Comparison of ENCODE assay signal across 22 cellular contexts in the genomic region with DNA sequence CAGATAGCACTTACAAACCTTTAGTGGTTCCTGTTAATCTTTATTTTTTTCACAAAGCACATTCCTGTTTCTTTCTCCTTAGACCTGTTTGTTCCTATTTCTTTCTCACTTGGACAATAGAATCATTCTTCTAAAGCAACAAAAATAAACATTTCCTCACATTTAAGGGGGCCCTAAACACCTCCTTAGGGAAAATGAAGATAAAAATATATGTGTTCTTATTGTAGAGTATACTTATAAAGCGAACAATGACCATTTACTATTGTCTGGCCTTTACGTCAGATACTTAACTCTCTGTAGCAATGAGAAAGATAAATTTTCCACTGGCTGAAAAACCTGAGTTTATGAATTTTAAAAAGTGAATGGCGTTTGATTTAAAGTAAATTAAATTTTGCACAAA.
A peak's percentile ranks its signal among the peaks of the same experiment; 100 is the strongest.
DNase-seq lines count a peak whose midpoint lies in the region; ATAC-seq, FAIRE-seq and TF ChIP-seq lines count a peak whose summit lies in the region.
"Had no signal": no experiment of that assay in that cellular context is flagged by ENCODE, and none has a peak within 500 bp of the region (broad histone marks: within the 10 kb centered on the region; RNA-seq: fewer than 3 reads in every experiment).

No MANE protein-coding gene starts in this region.

- peak; percentile 54 for FAIRE-seq in frontal cortex (lab: Jason Lieb, UNC)
- FAIRE-seq: K562 had no signal

- no peak for TF ChIP-seq POLR2A in suprapubic skin (IDR thresholded peaks at IDR 0.05)

- H3K27ac ChIP-seq in A673 (ENCODE audit: low read depth, low read length, poor library complexity, severe bottlenecking) (peak overlapping the region; percentile 78), angular gyrus (ENCODE audit: low read depth, low read length) (peak overlapping the region; percentile 59), suprapubic skin (no peak overlapping the region)

- CTCF ChIA-PET in A673 (lab: Charles Lee) = no interaction called here

- H3K27me3 ChIP-seq in A673 (replicated peaks; ENCODE audit: insufficient read depth, low read depth, low read length, poor library complexity) (no peaks in the 10 kb centered on the region), suprapubic skin (no peaks in the 10 kb centered on the region)

- ATAC-seq in GM18909 (IDR thresholded peaks at IDR 0.05; ENCODE audit: poor library complexity, unreplicated experiment) = no peak
- ATAC-seq: K562, PC-3 had no signal

- H3K36me3 Mint-ChIP-seq in neural crest cell (ENCODE audit: low read depth) = no peaks in the 10 kb centered on the region
- H3K36me3 Mint-ChIP-seq: CD4-positive, CD25-positive, alpha-beta regulatory T cell had no signal

- no peaks in the 10 kb centered on the region for H3K36me3 ChIP-seq in A673 (ENCODE audit: insufficient read depth, low read length, poor library complexity, severe bottlenecking)
- H3K36me3 ChIP-seq in suprapubic skin = no peaks in the 10 kb centered on the region

- H3K27me3 Mint-ChIP-seq in neural crest cell (ENCODE audit: low read depth) = no peaks in the 10 kb centered on the region
- H3K27me3 Mint-ChIP-seq: CD4-positive, CD25-positive, alpha-beta regulatory T cell had no signal

- TF ChIP-seq EP300 in suprapubic skin (IDR thresholded peaks at IDR 0.05) = no peak

- POLR2A ChIA-PET in A673 (lab: Charles Lee; ENCODE audit: low non-redundant PET) = no interaction called here

- 76% methylated on average over 3 of the region's 3 CpGs for WGBS in suprapubic skin

- H3K27ac Mint-ChIP-seq in neural crest cell (ENCODE audit: unreplicated experiment) = no peak overlapping the region
- H3K27ac Mint-ChIP-seq: B cell; CD4-positive, CD25-positive, alpha-beta regulatory T cell had no signal

- TF ChIP-seq CTCF in A673 (conservative IDR thresholded peaks at IDR 0.05; ENCODE audit: low read depth, low read length) = no peak
- TF ChIP-seq CTCF in neural crest cell (conservative IDR thresholded peaks at IDR 0.05) = no peak
- TF ChIP-seq CTCF in suprapubic skin (IDR thresholded peaks at IDR 0.05) = no peak

- H3K4me1 Mint-ChIP-seq in neural crest cell = peaks cover 50% of the 10 kb centered on the region
- H3K4me1 Mint-ChIP-seq: CD4-positive, CD25-positive, alpha-beta regulatory T cell had no signal

- H3K9me3 ChIP-seq in A673 (ENCODE audit: low read depth, low read length, poor library complexity, severe bottlenecking) (no peaks in the 10 kb centered on the region), suprapubic skin (no peaks in the 10 kb centered on the region)

- H3K9me3 Mint-ChIP-seq in neural crest cell = no peaks in the 10 kb centered on the region

- no TSS peak for BruUV-seq in A673 (replicated peaks; lab: Mats Ljungman, UMichigan)

- H3K4me3 ChIP-seq in A673 (ENCODE audit: low read depth, low read length, poor library complexity, severe bottlenecking) = no peak overlapping the region
- H3K4me3 ChIP-seq in suprapubic skin = no peak overlapping the region
- H3K4me3 ChIP-seq: K562 had no signal

- H3K4me3 Mint-ChIP-seq in neural crest cell = peak overlapping the region; percentile 60
- H3K4me3 Mint-ChIP-seq: B cell had no signal

- H3K4me1 ChIP-seq in A673 (ENCODE audit: insufficient read depth, low read length, poor library complexity, severe bottlenecking) (peaks cover 93% of the 10 kb centered on the region), suprapubic skin (peaks cover 5% of the 10 kb centered on the region)

- no peak for DNase-seq in A673 (ENCODE audit: low spot score)
- no peak for DNase-seq in frontal cortex (ENCODE audit: low spot score in 2 of 2)
- DNase-seq in neural crest cell (ENCODE audit: low read depth, low spot score) = no peak
- DNase-seq in suprapubic skin (ENCODE audit: low spot score in 2 of 2) = no peak
- DNase-seq in islet precursor cell = no peak
- DNase-seq in CD1c-positive myeloid dendritic cell (ENCODE audit: extremely low spot score) = no peak
- DNase-seq: 8988T; CD4-positive, CD25-positive, alpha-beta regulatory T cell; COR-L47; DND-41; HCEC 1CT; NCI-H187; NCI-H2107; NCI-H2227 treated with DMSO at 0.1 percent for 48 hours; NCI-H510A treated with DMSO at 0.1 percent for 48 hours; PC-3; RPMI8226; SIG-M5 had no signal

- intact Hi-C loops in A673 (cut with micrococcal nuclease; ENCODE audit: unreplicated experiment) = loop anchor here (5.0 kb wide), 1 partner anchor 49 kb away; no protein-coding TSS in a partner anchor
